8 cellular contexts compared by ENCODE assay signal in genomic region chr18:14178691-14179196, GRCh38. TPM values are rescaled to one million over a fixed set of nuclear protein-coding genes. Genes with fewer than 3 reads are reported as not detected.
DNase-seq lines count a peak whose midpoint lies in the region; ATAC-seq and TF ChIP-seq lines count a peak whose summit lies in the region.
"Not testable (repeated sequence)": the region's sequence is repeated elsewhere in the genome, so short reads cannot be mapped to it uniquely, and the experiment has no call there.

No MANE protein-coding gene starts in this region.

- not testable (repeated sequence) for H3K4me1 ChIP-seq in heart right ventricle, upper lobe of right lung

- not testable (repeated sequence) for H3K27me3 Mint-ChIP-seq in T-helper 1 cell treated with Interleukin-12 subunit alpha and Interleukin-12 subunit beta and Interleukin-4 antibody, amounts not matched to agents 30 μg/mL and 1 μg/mL, for 36 hours (ENCODE audit: low read depth)

- H3K27ac Mint-ChIP-seq in T-helper 1 cell treated with Interleukin-12 subunit alpha and Interleukin-12 subunit beta and Interleukin-4 antibody, amounts not matched to agents 30 μg/mL and 1 μg/mL, for 36 hours = peak overlapping the region; percentile 83

- peak overlapping the region; percentile 93 for H3K4me3 Mint-ChIP-seq in T-helper 1 cell treated with Interleukin-12 subunit alpha and Interleukin-12 subunit beta and Interleukin-4 antibody, amounts not matched to agents 30 μg/mL and 1 μg/mL, for 36 hours

- H3K27me3 ChIP-seq in MG63, heart right ventricle, upper lobe of right lung: not testable (repeated sequence)

- H3K36me3 ChIP-seq in MG63, heart right ventricle, upper lobe of right lung: not testable (repeated sequence)

- H3K4me1 Mint-ChIP-seq in T-helper 1 cell treated with Interleukin-12 subunit alpha and Interleukin-12 subunit beta and Interleukin-4 antibody, amounts not matched to agents 30 μg/mL and 1 μg/mL, for 36 hours (ENCODE audit: low read depth) = not testable (repeated sequence)

- H3K4me3 ChIP-seq in MG63 (peak overlapping the region; percentile 49), heart right ventricle (peak overlapping the region in 9 of 10 donors; percentile 33 to 52 (median 43)), upper lobe of right lung (peak overlapping the region; percentile 52)

- not testable (repeated sequence) for H3K9me3 ChIP-seq in MG63, heart right ventricle, upper lobe of right lung

- WGBS in heart right ventricle, 2 donors = 3 to 10% methylated on average over 33 to 38 of the region's 38 CpGs

- TF ChIP-seq CTCF in GM12874 (IDR thresholded peaks at IDR 0.05; ENCODE audit: insufficient read depth, low read depth, low read length) (peak; percentile 82), heart right ventricle (IDR thresholded peaks at IDR 0.05) (peak in 7 of 9 donors; percentile 22 to 64 (median 50)), upper lobe of right lung (IDR thresholded peaks at IDR 0.05) (peak; percentile 53)

- DNase-seq in MG63 (peak; percentile 54), heart right ventricle (peak in 1 of 2 donors; percentile 39), renal cortical epithelial cell (ENCODE audit: low read depth) (peak; percentile 52), upper lobe of right lung (peak; percentile 89)
- DNase-seq in activated naive CD8-positive, alpha-beta T cell treated with anti-CD3 and anti-CD28 coated beads, Interleukin-2, amount 50 U/mL, for 16 hours (ENCODE audit: low read depth, low spot score) = peak; percentile 61

- H3K9me3 Mint-ChIP-seq in T-helper 1 cell treated with Interleukin-12 subunit alpha and Interleukin-12 subunit beta and Interleukin-4 antibody, amounts not matched to agents 30 μg/mL and 1 μg/mL, for 36 hours = not testable (repeated sequence)

- peak; percentile 93 for ATAC-seq in HG02588 (IDR thresholded peaks at IDR 0.05; ENCODE audit: unreplicated experiment)
- ATAC-seq in heart right ventricle = peak; percentile 78 to 93 (median 87)
- ATAC-seq in upper lobe of right lung = peak; percentile 98

- not testable (repeated sequence) for H3K36me3 Mint-ChIP-seq in T-helper 1 cell treated with Interleukin-12 subunit alpha and Interleukin-12 subunit beta and Interleukin-4 antibody, amounts not matched to agents 30 μg/mL and 1 μg/mL, for 36 hours (ENCODE audit: low read depth)

- not testable (repeated sequence) for H3K27ac ChIP-seq in heart right ventricle, upper lobe of right lung

- intact Hi-C loops in heart right ventricle (cut with DNase I); upper lobe of right lung (cut with DNase I): not testable (repeated sequence)

RNA-seq across cellular contexts. Expression of gene ZNF519, which starts 46.5 kb away (rescaled TPM):
- 4.5 and 6.4 TPM in 2 replicates for total RNA-seq in MG63 (2014; rRNA removed; shearing (Covaris generic); ENCODE audit: low replicate concordance)
- total RNA-seq in heart right ventricle (1 to 10 TPM; 1.7 to 5.8 (median 3.2) TPM), renal cortical epithelial cell (2.9 and 5.0 TPM in 2 replicates), upper lobe of right lung (5.7 TPM)
- polyA plus RNA-seq in heart right ventricle = 1 to 10 TPM; 1.0 to 1.8 TPM
